Comparison of ENCODE assay signal across 2 cellular contexts in genomic region chr11:126340960-126341709, GRCh38.
TF ChIP-seq lines count a peak whose summit lies in the region.

No MANE protein-coding gene starts in this region.

TF ChIP-seq in HCT116, 20 proteins besides CTCF, POLR2A, EP300 and RAD21:
- TF ChIP-seq REST (IDR thresholded peaks at IDR 0.05; ENCODE audit: low read depth): no peak
- TF ChIP-seq ELF1 (IDR thresholded peaks at IDR 0.05; ENCODE audit: borderline replicate concordance, low read depth): no peak
- TF ChIP-seq SIN3A (IDR thresholded peaks at IDR 0.05; ENCODE audit: low read depth): no peak
- no peak for TF ChIP-seq ZNF274 (IDR thresholded peaks at IDR 0.05; ENCODE audit: low read depth, low read length)
- no peak for TF ChIP-seq CBX3 (IDR thresholded peaks at IDR 0.05; ENCODE audit: low read depth)
- no peak for TF ChIP-seq TCF7L2 (IDR thresholded peaks at IDR 0.05; ENCODE audit: borderline replicate concordance, extremely low read depth, insufficient read depth, insufficient read length)
- TF ChIP-seq ZFX (IDR thresholded peaks at IDR 0.05): no peak
- TF ChIP-seq EGR1 (IDR thresholded peaks at IDR 0.05; ENCODE audit: low read depth): no peak
- TF ChIP-seq, protein P1, sequence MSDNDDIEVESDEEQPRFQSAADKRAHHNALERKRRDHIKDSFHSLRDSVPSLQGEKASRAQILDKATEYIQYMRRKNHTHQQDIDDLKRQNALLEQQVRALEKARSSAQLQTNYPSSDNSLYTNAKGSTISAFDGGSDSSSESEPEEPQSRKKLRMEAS (IDR thresholded peaks at IDR 0.05): no peak
- TF ChIP-seq YY1 (IDR thresholded peaks at IDR 0.05; ENCODE audit: extremely low read depth, insufficient replicate concordance, low read depth, low read length): no peak
- no peak for TF ChIP-seq SP1 (IDR thresholded peaks at IDR 0.05; ENCODE audit: low read depth)
- no peak for TF ChIP-seq EZH2 (IDR thresholded peaks at IDR 0.05)
TF ChIP-seq in HCT116: peak in this region for 0.

TF ChIP-seq in HEK293T, 16 proteins besides CTCF, POLR2A, EP300 and RAD21 (continued from another document):
- TF ChIP-seq PKNOX1 (IDR thresholded peaks at IDR 0.05) (no peak), ELF4 (IDR thresholded peaks at IDR 0.05) (no peak), HDGF (IDR thresholded peaks at IDR 0.05; ENCODE audit: borderline replicate concordance) (no peak), FOXA1 (IDR thresholded peaks at IDR 0.05) (no peak), SUZ12 (IDR thresholded peaks at IDR 0.05) (no peak), LEF1 (IDR thresholded peaks at IDR 0.05; ENCODE audit: borderline replicate concordance) (no peak), ZNF384 (IDR thresholded peaks at IDR 0.05) (no peak), BHLHE40 (IDR thresholded peaks at IDR 0.05; ENCODE audit: borderline replicate concordance) (no peak), L3MBTL2 (conservative IDR thresholded peaks at IDR 0.05) (no peak), SP1 (IDR thresholded peaks at IDR 0.05) (no peak), NFRKB (IDR thresholded peaks at IDR 0.05) (no peak), CTBP1 (IDR thresholded peaks at IDR 0.05; ENCODE audit: borderline replicate concordance) (no peak), ARNT (IDR thresholded peaks at IDR 0.05) (no peak)
